In genomic region chr6:27772261-27773001, GRCh38 we compare ENCODE assay signal across 8 cellular contexts.
A peak's percentile ranks its signal among the peaks of the same experiment; 100 is the strongest.
DNase-seq lines count a peak whose midpoint lies in the region; ATAC-seq and TF ChIP-seq lines count a peak whose summit lies in the region.

No MANE protein-coding gene starts in this region.

- TF ChIP-seq CTCF in endothelial cell (IDR thresholded peaks at IDR 0.05; ENCODE audit: unreplicated experiment), result peak; percentile 88

- peak overlapping the region; percentile 72 for H3K4me3 Mint-ChIP-seq in endothelial cell (ENCODE audit: unreplicated experiment)

- peaks cover 19% of the 10 kb centered on the region for H3K27me3 Mint-ChIP-seq in endothelial cell (ENCODE audit: unreplicated experiment)

- H3K4me1 Mint-ChIP-seq in endothelial cell (ENCODE audit: unreplicated experiment), result peaks cover 26% of the 10 kb centered on the region

- no peaks in the 10 kb centered on the region for H3K36me3 Mint-ChIP-seq in endothelial cell (ENCODE audit: low read depth, unreplicated experiment)

- peak overlapping the region; percentile 65 for H3K27ac Mint-ChIP-seq in endothelial cell (ENCODE audit: unreplicated experiment)

- DNase-seq in 8988T, result peak; percentile 50
- peak; percentile 95 for DNase-seq in NCI-H82 (lab: John Stamatoyannopoulos, UW)
- DNase-seq in activated CD8-positive, alpha-beta memory T cell treated with anti-CD3 and anti-CD28 coated beads for 4 hours (ENCODE audit: low read depth in 2 of 2), result peak; percentile 64 to 65
- DNase-seq in endothelial cell (ENCODE audit: low spot score), result peak; percentile 93
- DNase-seq in midbrain (lab: John Stamatoyannopoulos, UW), result peak; percentile 75
- peak; percentile 78 to 79 for DNase-seq in stimulated activated CD8-positive, alpha-beta memory T cell treated with anti-CD3 and anti-CD28 coated beads, Interleukin-2, amount 100 ng/mL, for 48 hours (ENCODE audit: low read depth in 2 of 2)

- H3K9me3 Mint-ChIP-seq in endothelial cell (ENCODE audit: unreplicated experiment), result no peaks in the 10 kb centered on the region

- ATAC-seq in GM18867 (IDR thresholded peaks at IDR 0.05; ENCODE audit: unreplicated experiment) (peak; percentile 72), HG03565 (IDR thresholded peaks at IDR 0.05; ENCODE audit: unreplicated experiment) (peak; percentile 71)

Comparison
In these comparisons a context has a peak if more than half of its experiments do, and no peak if none do; other contexts are left out.
1. Peak in every context shown above with its lines: DNase-seq and ATAC-seq.